Comparison of ENCODE assay signal across 4 cellular contexts in the genomic region with DNA sequence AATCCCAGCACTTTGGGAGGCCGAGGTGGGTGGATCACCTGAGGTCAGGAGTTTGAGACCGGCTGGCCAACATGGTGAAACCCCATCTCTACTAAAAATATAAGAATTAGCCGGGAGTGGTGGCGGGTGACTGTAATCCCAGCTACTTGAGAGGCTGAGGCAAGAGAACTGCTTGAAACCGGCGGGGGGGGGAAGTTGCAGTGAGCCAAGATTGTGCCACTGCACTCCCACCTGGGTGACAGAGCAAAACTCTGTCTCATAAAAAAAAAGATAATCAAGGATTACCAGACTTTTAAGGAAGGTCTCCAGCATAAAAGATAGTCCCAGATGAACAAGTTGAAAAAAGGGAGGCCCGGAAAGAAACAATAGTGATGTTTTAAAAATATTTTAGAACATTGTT. TPM values are rescaled to one million over a fixed set of nuclear protein-coding genes. Genes with fewer than 3 reads are reported as not detected.
"Had no signal": no experiment of that assay in that cellular context is flagged by ENCODE, and none has a peak within 500 bp of the region (broad histone marks: within the 10 kb centered on the region; RNA-seq: fewer than 3 reads in every experiment).

No MANE protein-coding gene starts in this region.

RNA-seq across cellular contexts. Expression of a gene that starts 48.4 kb away (rescaled TPM):
- total RNA-seq: PC-3, Peyer's patch, Right ventricle myocardium superior had no signal
- polyA plus RNA-seq: SK-N-SH had no signal
